Comparison of ENCODE assay signal across 1 cellular context in the genomic region with DNA sequence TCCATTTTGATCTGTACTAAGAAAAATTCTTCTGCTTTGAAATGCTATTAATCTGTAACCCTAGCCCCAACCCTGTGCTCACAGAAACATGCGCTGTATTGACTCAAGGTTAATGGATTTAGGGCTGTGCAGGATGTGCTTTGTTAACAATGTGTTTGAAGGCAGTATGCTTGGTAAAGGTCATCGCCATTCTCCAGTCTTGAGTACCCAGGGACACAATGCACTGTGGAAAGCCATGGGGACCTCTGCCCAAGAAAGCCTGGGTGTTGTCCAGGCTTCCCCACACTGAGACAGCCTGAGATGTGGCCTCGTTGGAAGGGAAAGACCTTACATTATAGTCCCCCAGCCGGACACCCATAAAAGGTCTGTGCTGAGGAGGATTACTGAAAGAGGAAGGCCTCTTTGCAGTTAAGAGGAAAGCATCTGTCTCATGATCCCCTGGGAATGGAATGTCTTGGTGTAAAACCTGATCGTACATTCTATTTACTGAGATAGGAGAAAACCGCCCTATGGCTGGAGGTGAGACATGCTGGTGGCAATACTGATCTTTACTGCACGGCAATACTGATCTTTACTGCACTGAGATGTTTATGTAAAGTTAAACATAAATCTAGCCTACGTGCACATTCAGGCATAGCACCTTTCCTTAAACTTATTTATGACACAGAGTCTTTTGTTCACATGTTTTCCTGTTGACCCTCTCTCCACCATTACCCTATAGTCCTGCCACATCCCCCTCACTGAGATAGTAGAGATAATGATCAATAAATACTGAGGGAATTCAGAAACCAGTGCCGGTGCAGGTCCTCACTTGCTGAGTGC.
A peak's percentile ranks its signal among the peaks of the same experiment; 100 is the strongest.
TF ChIP-seq lines count a peak whose summit lies in the region.

No MANE protein-coding gene starts in this region.

TF ChIP-seq in HepG2, 621 proteins besides CTCF, POLR2A, EP300 and RAD21 (continued from another document and continues in another):
- TF ChIP-seq, protein P1, sequence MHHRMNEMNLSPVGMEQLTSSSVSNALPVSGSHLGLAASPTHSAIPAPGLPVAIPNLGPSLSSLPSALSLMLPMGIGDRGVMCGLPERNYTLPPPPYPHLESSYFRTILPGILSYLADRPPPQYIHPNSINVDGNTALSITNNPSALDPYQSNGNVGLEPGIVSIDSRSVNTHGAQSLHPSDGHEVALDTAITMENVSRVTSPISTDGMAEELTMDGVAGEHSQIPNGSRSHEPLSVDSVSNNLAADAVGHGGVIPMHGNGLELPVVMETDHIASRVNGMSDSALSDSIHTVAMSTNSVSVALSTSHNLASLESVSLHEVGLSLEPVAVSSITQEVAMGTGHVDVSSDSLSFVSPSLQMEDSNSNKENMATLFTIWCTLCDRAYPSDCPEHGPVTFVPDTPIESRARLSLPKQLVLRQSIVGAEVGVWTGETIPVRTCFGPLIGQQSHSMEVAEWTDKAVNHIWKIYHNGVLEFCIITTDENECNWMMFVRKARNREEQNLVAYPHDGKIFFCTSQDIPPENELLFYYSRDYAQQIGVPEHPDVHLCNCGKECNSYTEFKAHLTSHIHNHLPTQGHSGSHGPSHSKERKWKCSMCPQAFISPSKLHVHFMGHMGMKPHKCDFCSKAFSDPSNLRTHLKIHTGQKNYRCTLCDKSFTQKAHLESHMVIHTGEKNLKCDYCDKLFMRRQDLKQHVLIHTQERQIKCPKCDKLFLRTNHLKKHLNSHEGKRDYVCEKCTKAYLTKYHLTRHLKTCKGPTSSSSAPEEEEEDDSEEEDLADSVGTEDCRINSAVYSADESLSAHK (CRISPR knock-in tag; IDR thresholded peaks at IDR 0.05; ENCODE audit: borderline replicate concordance) = 0 out of 2 replicates have a peak, but pooled peaks have one; percentile 48
- TF ChIP-seq JUND (CRISPR knock-in tag; IDR thresholded peaks at IDR 0.05) = no peak
- no peak for TF ChIP-seq PRMT3 (CRISPR knock-in tag; IDR thresholded peaks at IDR 0.05; ENCODE audit: borderline replicate concordance, low read depth)
- TF ChIP-seq, protein P2, sequence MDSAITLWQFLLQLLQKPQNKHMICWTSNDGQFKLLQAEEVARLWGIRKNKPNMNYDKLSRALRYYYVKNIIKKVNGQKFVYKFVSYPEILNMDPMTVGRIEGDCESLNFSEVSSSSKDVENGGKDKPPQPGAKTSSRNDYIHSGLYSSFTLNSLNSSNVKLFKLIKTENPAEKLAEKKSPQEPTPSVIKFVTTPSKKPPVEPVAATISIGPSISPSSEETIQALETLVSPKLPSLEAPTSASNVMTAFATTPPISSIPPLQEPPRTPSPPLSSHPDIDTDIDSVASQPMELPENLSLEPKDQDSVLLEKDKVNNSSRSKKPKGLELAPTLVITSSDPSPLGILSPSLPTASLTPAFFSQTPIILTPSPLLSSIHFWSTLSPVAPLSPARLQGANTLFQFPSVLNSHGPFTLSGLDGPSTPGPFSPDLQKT (CRISPR knock-in tag; IDR thresholded peaks at IDR 0.05; ENCODE audit: borderline replicate concordance) = no peak
- no peak for TF ChIP-seq ZNF660 (CRISPR knock-in tag; IDR thresholded peaks at IDR 0.05; ENCODE audit: borderline replicate concordance, low read depth)
- no peak; the same call in 1 of the 2 replicates for TF ChIP-seq ZNF264 (CRISPR knock-in tag; IDR thresholded peaks at IDR 0.05)
- TF ChIP-seq, protein P3, sequence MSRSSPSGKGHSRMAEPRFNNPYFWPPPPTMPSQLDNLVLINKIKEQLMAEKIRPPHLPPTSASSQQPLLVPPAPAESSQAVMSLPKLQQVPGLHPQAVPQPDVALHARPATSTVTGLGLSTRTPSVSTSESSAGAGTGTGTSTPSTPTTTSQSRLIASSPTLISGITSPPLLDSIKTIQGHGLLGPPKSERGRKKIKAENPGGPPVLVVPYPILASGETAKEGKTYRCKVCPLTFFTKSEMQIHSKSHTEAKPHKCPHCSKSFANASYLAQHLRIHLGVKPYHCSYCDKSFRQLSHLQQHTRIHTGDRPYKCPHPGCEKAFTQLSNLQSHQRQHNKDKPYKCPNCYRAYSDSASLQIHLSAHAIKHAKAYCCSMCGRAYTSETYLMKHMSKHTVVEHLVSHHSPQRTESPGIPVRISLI (CRISPR knock-in tag; IDR thresholded peaks at IDR 0.05; ENCODE audit: borderline replicate concordance) = no peak; the same call in 1 of the 2 replicates
- TF ChIP-seq ZNF260 (CRISPR knock-in tag; IDR thresholded peaks at IDR 0.05; ENCODE audit: borderline replicate concordance, low read depth) = no peak
- TF ChIP-seq JDP2 (CRISPR knock-in tag; IDR thresholded peaks at IDR 0.05; ENCODE audit: borderline replicate concordance) = no peak
- no peak for TF ChIP-seq DNMT3B (CRISPR knock-in tag; conservative IDR thresholded peaks at IDR 0.05)
- TF ChIP-seq, protein P4, sequence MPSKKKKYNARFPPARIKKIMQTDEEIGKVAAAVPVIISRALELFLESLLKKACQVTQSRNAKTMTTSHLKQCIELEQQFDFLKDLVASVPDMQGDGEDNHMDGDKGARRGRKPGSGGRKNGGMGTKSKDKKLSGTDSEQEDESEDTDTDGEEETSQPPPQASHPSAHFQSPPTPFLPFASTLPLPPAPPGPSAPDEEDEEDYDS (CRISPR knock-in tag; IDR thresholded peaks at IDR 0.05) = peak; percentile 91
- TF ChIP-seq, protein P5, sequence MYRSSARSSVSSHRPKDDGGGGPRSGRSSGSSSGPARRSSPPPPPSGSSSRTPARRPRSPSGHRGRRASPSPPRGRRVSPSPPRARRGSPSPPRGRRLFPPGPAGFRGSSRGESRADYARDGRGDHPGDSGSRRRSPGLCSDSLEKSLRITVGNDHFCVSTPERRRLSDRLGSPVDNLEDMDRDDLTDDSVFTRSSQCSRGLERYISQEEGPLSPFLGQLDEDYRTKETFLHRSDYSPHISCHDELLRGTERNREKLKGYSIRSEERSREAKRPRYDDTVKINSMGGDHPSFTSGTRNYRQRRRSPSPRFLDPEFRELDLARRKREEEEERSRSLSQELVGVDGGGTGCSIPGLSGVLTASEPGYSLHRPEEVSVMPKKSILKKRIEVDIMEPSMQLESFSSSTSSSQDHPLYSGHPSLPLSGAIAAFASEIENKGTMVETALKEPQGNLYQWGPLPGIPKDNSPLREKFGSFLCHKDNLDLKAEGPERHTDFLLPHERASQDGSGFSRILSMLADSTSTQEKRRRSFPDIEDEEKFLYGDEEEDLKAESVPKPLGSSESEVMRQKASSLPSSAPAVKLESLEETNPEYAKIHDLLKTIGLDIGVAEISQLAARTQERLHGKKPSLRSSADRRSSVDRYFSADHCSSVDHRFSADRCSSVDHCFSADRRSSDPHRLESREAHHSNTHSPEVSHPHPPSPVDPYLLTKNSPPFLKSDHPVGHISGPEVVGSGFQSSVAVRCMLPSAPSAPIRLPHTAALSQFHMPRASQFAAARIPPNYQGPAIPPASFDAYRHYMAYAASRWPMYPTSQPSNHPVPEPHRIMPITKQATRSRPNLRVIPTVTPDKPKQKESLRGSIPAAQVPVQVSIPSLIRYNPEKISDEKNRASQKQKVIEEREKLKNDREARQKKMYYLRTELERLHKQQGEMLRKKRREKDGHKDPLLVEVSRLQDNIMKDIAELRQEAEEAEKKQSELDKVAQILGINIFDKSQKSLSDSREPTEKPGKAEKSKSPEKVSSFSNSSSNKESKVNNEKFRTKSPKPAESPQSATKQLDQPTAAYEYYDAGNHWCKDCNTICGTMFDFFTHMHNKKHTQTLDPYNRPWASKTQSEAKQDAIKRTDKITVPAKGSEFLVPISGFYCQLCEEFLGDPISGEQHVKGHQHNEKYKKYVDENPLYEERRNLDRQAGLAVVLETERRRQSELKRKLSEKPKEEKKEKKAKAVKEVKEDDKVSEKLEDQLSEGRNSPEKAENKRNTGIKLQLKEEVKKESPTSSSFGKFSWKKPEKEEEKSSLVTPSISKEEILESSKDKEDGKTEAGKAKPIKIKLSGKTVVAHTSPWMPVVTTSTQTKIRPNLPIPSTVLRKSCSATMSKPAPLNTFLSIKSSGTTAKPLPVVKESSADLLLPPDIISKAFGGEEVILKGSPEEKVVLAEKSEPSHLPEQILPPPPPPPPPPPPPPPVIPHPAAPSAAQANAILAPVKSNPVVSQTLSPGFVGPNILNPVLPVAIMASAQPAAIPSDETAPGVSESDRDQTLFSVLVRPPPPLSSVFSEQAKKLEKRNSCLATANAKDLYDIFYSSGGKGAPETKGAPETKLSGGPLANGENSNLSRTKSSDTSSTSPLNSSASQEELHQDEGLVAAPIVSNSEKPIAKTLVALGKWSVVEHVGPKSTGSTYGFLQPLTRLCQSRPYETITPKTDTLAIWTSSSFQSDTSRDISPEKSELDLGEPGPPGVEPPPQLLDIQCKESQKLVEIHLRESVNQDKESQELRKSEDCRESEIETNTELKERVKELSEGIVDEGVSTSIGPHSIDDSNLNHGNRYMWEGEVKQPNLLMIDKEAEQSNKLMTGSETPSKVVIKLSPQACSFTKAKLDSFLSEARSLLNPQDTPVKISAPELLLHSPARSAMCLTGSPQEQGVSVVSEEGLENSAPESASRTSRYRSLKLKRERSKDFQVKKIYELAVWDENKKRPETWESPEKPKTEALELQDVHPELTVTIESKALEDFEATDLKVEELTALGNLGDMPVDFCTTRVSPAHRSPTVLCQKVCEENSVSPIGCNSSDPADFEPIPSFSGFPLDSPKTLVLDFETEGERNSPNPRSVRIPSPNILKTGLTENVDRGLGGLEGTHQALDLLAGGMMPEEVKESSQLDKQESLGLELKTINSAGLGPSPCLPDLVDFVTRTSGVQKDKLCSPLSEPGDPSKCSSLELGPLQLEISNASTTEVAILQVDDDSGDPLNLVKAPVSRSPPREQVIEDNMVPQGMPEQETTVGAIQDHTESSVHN (CRISPR knock-in tag; IDR thresholded peaks at IDR 0.05) = no peak
- no peak for TF ChIP-seq SUZ12 (IDR thresholded peaks at IDR 0.05; ENCODE audit: low read depth, low read length)
- 0 out of 2 replicates have a peak, but pooled peaks have one; percentile 35 for TF ChIP-seq ZNF703 (CRISPR knock-in tag; IDR thresholded peaks at IDR 0.05; ENCODE audit: borderline replicate concordance)
- TF ChIP-seq ZNF766 (CRISPR knock-in tag; IDR thresholded peaks at IDR 0.05; ENCODE audit: borderline replicate concordance) = no peak
- TF ChIP-seq ZZZ3 (CRISPR knock-in tag; IDR thresholded peaks at IDR 0.05; ENCODE audit: borderline replicate concordance) = no peak
- no peak for TF ChIP-seq SOX6 (IDR thresholded peaks at IDR 0.05)
- TF ChIP-seq SOX6 (CRISPR knock-in tag; IDR thresholded peaks at IDR 0.05) = peak; percentile 92
- TF ChIP-seq MED1 (CRISPR knock-in tag; IDR thresholded peaks at IDR 0.05) = peak; percentile 97
- no peak for TF ChIP-seq ZNF101 (CRISPR knock-in tag; IDR thresholded peaks at IDR 0.05; ENCODE audit: borderline replicate concordance, low read depth)
- TF ChIP-seq CBX5 (CRISPR knock-in tag; IDR thresholded peaks at IDR 0.05; ENCODE audit: borderline replicate concordance) = no peak; the same call in 1 of the 2 replicates
- TF ChIP-seq, protein P6, sequence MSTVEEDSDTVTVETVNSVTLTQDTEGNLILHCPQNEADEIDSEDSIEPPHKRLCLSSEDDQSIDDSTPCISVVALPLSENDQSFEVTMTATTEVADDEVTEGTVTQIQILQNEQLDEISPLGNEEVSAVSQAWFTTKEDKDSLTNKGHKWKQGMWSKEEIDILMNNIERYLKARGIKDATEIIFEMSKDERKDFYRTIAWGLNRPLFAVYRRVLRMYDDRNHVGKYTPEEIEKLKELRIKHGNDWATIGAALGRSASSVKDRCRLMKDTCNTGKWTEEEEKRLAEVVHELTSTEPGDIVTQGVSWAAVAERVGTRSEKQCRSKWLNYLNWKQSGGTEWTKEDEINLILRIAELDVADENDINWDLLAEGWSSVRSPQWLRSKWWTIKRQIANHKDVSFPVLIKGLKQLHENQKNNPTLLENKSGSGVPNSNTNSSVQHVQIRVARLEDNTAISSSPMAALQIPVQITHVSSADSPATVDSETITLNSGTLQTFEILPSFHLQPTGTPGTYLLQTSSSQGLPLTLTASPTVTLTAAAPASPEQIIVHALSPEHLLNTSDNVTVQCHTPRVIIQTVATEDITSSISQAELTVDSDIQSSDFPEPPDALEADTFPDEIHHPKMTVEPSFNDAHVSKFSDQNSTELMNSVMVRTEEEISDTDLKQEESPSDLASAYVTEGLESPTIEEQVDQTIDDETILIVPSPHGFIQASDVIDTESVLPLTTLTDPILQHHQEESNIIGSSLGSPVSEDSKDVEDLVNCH (CRISPR knock-in tag; IDR thresholded peaks at IDR 0.05) = peak; percentile 82; the same call in 1 of the 2 replicates
- TF ChIP-seq ZNF17 (CRISPR knock-in tag; IDR thresholded peaks at IDR 0.05) = no peak
- TF ChIP-seq ZSCAN25 (CRISPR knock-in tag; IDR thresholded peaks at IDR 0.05) = peak; percentile 37; the same call in 1 of the 2 replicates
- TF ChIP-seq, protein P7, sequence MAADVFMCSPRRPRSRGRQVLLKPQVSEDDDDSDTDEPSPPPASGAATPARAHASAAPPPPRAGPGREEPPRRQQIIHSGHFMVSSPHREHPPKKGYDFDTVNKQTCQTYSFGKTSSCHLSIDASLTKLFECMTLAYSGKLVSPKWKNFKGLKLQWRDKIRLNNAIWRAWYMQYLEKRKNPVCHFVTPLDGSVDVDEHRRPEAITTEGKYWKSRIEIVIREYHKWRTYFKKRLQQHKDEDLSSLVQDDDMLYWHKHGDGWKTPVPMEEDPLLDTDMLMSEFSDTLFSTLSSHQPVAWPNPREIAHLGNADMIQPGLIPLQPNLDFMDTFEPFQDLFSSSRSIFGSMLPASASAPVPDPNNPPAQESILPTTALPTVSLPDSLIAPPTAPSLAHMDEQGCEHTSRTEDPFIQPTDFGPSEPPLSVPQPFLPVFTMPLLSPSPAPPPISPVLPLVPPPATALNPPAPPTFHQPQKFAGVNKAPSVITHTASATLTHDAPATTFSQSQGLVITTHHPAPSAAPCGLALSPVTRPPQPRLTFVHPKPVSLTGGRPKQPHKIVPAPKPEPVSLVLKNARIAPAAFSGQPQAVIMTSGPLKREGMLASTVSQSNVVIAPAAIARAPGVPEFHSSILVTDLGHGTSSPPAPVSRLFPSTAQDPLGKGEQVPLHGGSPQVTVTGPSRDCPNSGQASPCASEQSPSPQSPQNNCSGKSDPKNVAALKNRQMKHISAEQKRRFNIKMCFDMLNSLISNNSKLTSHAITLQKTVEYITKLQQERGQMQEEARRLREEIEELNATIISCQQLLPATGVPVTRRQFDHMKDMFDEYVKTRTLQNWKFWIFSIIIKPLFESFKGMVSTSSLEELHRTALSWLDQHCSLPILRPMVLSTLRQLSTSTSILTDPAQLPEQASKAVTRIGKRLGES (CRISPR knock-in tag; IDR thresholded peaks at IDR 0.05; ENCODE audit: borderline replicate concordance) = no peak
- TF ChIP-seq HHEX (CRISPR knock-in tag; IDR thresholded peaks at IDR 0.05) = peak; percentile 77; the same call in 1 of the 2 replicates
- TF ChIP-seq ZNF550 (CRISPR knock-in tag; IDR thresholded peaks at IDR 0.05; ENCODE audit: borderline replicate concordance) = no peak
- TF ChIP-seq ZNF841 (CRISPR knock-in tag; IDR thresholded peaks at IDR 0.05; ENCODE audit: borderline replicate concordance) = no peak
- TF ChIP-seq ZNF557 (CRISPR knock-in tag; IDR thresholded peaks at IDR 0.05) = no peak
- TF ChIP-seq, protein P8, sequence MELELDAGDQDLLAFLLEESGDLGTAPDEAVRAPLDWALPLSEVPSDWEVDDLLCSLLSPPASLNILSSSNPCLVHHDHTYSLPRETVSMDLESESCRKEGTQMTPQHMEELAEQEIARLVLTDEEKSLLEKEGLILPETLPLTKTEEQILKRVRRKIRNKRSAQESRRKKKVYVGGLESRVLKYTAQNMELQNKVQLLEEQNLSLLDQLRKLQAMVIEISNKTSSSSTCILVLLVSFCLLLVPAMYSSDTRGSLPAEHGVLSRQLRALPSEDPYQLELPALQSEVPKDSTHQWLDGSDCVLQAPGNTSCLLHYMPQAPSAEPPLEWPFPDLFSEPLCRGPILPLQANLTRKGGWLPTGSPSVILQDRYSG (CRISPR knock-in tag; IDR thresholded peaks at IDR 0.05) = no peak
- TF ChIP-seq ZNF343 (CRISPR knock-in tag; IDR thresholded peaks at IDR 0.05) = 0 out of 2 replicates have a peak, but pooled peaks have one; percentile 37
- TF ChIP-seq THAP11 (CRISPR knock-in tag; IDR thresholded peaks at IDR 0.05) = peak; percentile 25; the same call in 1 of the 2 replicates
- TF ChIP-seq KLF6 (CRISPR knock-in tag; IDR thresholded peaks at IDR 0.05) = no peak
- TF ChIP-seq ETV5 (CRISPR knock-in tag; IDR thresholded peaks at IDR 0.05; ENCODE audit: borderline replicate concordance) = peak; percentile 93
- TF ChIP-seq NFKBIZ (CRISPR knock-in tag; IDR thresholded peaks at IDR 0.05) = no peak
- TF ChIP-seq SMYD3 (CRISPR knock-in tag; IDR thresholded peaks at IDR 0.05) = no peak
